35 cellular contexts compared by ENCODE assay signal in genomic region chr14:37665951-37666350, GRCh38.
A peak's percentile ranks its signal among the peaks of the same experiment; 100 is the strongest.
DNase-seq lines count a peak whose midpoint lies in the region; ATAC-seq, FAIRE-seq and TF ChIP-seq lines count a peak whose summit lies in the region.
"Had no signal": no experiment of that assay in that cellular context is flagged by ENCODE, and none has a peak within 500 bp of the region (broad histone marks: within the 10 kb centered on the region; RNA-seq: fewer than 3 reads in every experiment).

No MANE protein-coding gene starts in this region.

- H3K23ac ChIP-seq in IMR-90 (ENCODE audit: low read depth, low read length) (no peak overlapping the region), mesenchymal stem cell (ENCODE audit: low read length in 2 of 2) (no peak overlapping the region)

- H4K8ac ChIP-seq in IMR-90 (ENCODE audit: low read depth in 2 of 2, low read length in 2 of 2) (no peak overlapping the region), mesenchymal stem cell (ENCODE audit: low read length) (no peak overlapping the region)

- H4K91ac ChIP-seq in IMR-90 (ENCODE audit: insufficient read depth, low read depth, low read length) (no peak overlapping the region), mesenchymal stem cell (ENCODE audit: low read length) (peak overlapping the region; percentile 75)

- no peaks in the 10 kb centered on the region for H3K4me1 ChIP-seq in HepG2 (ENCODE audit: insufficient read depth, low read length)
- peaks cover 0 to 17% (median 4%) of the 10 kb centered on the region in 4 donors for H3K4me1 ChIP-seq in right lobe of liver
- peaks cover 6% of the 10 kb centered on the region; the same call in 1 of the 2 replicates for H3K4me1 ChIP-seq in IMR-90 (ENCODE audit: control insufficient read depth, insufficient read depth, low read length)
- no peaks in the 10 kb centered on the region for H3K4me1 ChIP-seq in mesenchymal stem cell (ENCODE audit: control insufficient read depth, insufficient read depth, low read depth, low read length)
- no peaks in the 10 kb centered on the region for H3K4me1 ChIP-seq in sigmoid colon
- H3K4me1 ChIP-seq: BE2C; BLaER1; BLaER1 treated with 17β-estradiol and CSF1 and Interleukin-3, amounts not matched to agents 10 nM and 100 nM had no signal

- H4K20me1 ChIP-seq in HepG2 (ENCODE audit: insufficient read depth, low read length) (no peaks in the 10 kb centered on the region), IMR-90 (ENCODE audit: insufficient read depth, low read length) (no peaks in the 10 kb centered on the region)
- H4K20me1 ChIP-seq: BLaER1; BLaER1 treated with 17β-estradiol and CSF1 and Interleukin-3, amounts not matched to agents 10 nM and 100 nM had no signal

- H3K56ac ChIP-seq in IMR-90 (ENCODE audit: extremely low read depth, insufficient read depth, low read length), result no peak overlapping the region

- H3K79me1 ChIP-seq in IMR-90 (ENCODE audit: low read depth in 1 of 2, low read length in 2 of 2), result no peaks in the 10 kb centered on the region
- H3K79me1 ChIP-seq in mesenchymal stem cell (replicated peaks; ENCODE audit: low read length, poor library complexity, severe bottlenecking), result no peaks in the 10 kb centered on the region

- H3K4ac ChIP-seq in IMR-90 (ENCODE audit: low read depth, low read length) (no peak overlapping the region), mesenchymal stem cell (ENCODE audit: low read depth in 1 of 2, low read length in 2 of 2) (no peak overlapping the region)

- H3K9ac ChIP-seq in HepG2 (ENCODE audit: insufficient read depth, low read depth, low read length) (no peak overlapping the region), IMR-90 (ENCODE audit: low read depth, low read length) (no peak overlapping the region), mesenchymal stem cell (ENCODE audit: low read length) (no peak overlapping the region)
- H3K9ac ChIP-seq: BLaER1; BLaER1 treated with 17β-estradiol and CSF1 and Interleukin-3, amounts not matched to agents 10 nM and 100 nM had no signal

- BruUV-seq in HepG2 (replicated peaks; lab: Mats Ljungman, UMichigan) (no TSS peak), IMR-90 (replicated peaks; lab: Mats Ljungman, UMichigan) (no TSS peak)

- no peak overlapping the region for H2AK9ac ChIP-seq in IMR-90 (replicated peaks; ENCODE audit: low read depth, low read length, poor library complexity)

- no peak overlapping the region for H2AK5ac ChIP-seq in IMR-90 (ENCODE audit: low read depth, low read length)
- H2AK5ac ChIP-seq in mesenchymal stem cell (ENCODE audit: low read length, severe bottlenecking), result no peak overlapping the region

- in situ Hi-C loops in HepG2 (cut with HindIII; ENCODE audit: extremely low pct_ligation_motif_present, low pct_unique_long_range_greater_than_20kb) (no loop called here), IMR-90 (cut with MboI; ENCODE audit: low sequenced_read_pairs) (no loop called here)

- H2BK20ac ChIP-seq in IMR-90 (ENCODE audit: low read depth, low read length), result 0 out of 2 replicates have a peak overlapping the region, but pooled peaks have one; percentile 1

- DNase-seq in HepG2 (ENCODE audit: low spot score) (no peak), right lobe of liver (no peak), IMR-90 (no peak), bronchial epithelial cell (ENCODE audit: low read depth) (no peak), mesenchymal stem cell (no peak), sigmoid colon (no peak), COLO668 (lab: John Stamatoyannopoulos, UW; ENCODE audit: unreplicated experiment) (no peak), midbrain (lab: John Stamatoyannopoulos, UW) (no peak)
- DNase-seq: 8988T; ACHN; AML-193; BE2C; C1 segment of cervical spinal cord; Caco-2; Calu3; CD4-positive, alpha-beta memory T cell; CD4-positive, alpha-beta T cell; CD4-positive, CD25-positive, alpha-beta regulatory T cell; CD8-positive, alpha-beta memory T cell; CD8-positive, alpha-beta T cell; COR-L47; DMS 273 treated with DMSO at 0.1 percent for 48 hours; DMS153; DMS53; DMS79; DMS79 treated with DMSO at 0.1 percent for 48 hours; DND-41; EL had no signal

- no peak overlapping the region for H2BK120ac ChIP-seq in IMR-90 (ENCODE audit: low read depth, low read length)
- H2BK120ac ChIP-seq in mesenchymal stem cell (ENCODE audit: low read depth, low read length), result no peak overlapping the region

- H3K27me3 ChIP-seq in HepG2 (ENCODE audit: control insufficient read depth in 1 of 2, insufficient read depth in 2 of 2, low read length in 2 of 2) (no peaks in the 10 kb centered on the region), right lobe of liver (no peaks in the 10 kb centered on the region), IMR-90 (ENCODE audit: control insufficient read depth, insufficient read depth, low read length) (no peaks in the 10 kb centered on the region), bronchial epithelial cell (ENCODE audit: control insufficient read depth, insufficient read depth, low read length) (no peaks in the 10 kb centered on the region), mesenchymal stem cell (ENCODE audit: control insufficient read depth in 1 of 2, insufficient read depth in 1 of 2, low read length in 2 of 2) (no peaks in the 10 kb centered on the region), sigmoid colon (no peaks in the 10 kb centered on the region)
- H3K27me3 ChIP-seq: BE2C; BLaER1; BLaER1 treated with 17β-estradiol and CSF1 and Interleukin-3, amounts not matched to agents 10 nM and 100 nM had no signal

- POLR2A ChIA-PET in HepG2 (lab: Yijun Ruan, JAX), result no interaction called here
- POLR2A ChIA-PET in IMR-90 (lab: Charles Lee; ENCODE audit: unreplicated experiment), result no interaction called here

- no peak for TF ChIP-seq CTCF in HepG2 (CRISPR knock-in tag; IDR thresholded peaks at IDR 0.05)
- TF ChIP-seq CTCF in right lobe of liver (IDR thresholded peaks at IDR 0.05), result no peak
- TF ChIP-seq CTCF in IMR-90 (conservative IDR thresholded peaks at IDR 0.05; ENCODE audit: low read depth, low read length), result no peak
- no peak for TF ChIP-seq CTCF in bronchial epithelial cell (IDR thresholded peaks at IDR 0.05; ENCODE audit: insufficient read depth, low read length, severe bottlenecking)
- TF ChIP-seq CTCF in sigmoid colon (IDR thresholded peaks at IDR 0.05), result no peak

- intact Hi-C loops in HepG2 (cut with micrococcal nuclease; ENCODE audit: unreplicated experiment) (no loop called here), right lobe of liver (cut with DNase I) (no loop called here), IMR-90 (cut with micrococcal nuclease) (no loop called here), sigmoid colon (cut with DNase I) (no loop called here)

- no peak for TF ChIP-seq EP300 in HepG2 (IDR thresholded peaks at IDR 0.05; ENCODE audit: low read depth in 2 of 2, low read length in 2 of 2)
- no peak for TF ChIP-seq EP300 in HepG2 (CRISPR knock-in tag; IDR thresholded peaks at IDR 0.05; ENCODE audit: borderline replicate concordance)
- no peak for TF ChIP-seq EP300 in sigmoid colon (IDR thresholded peaks at IDR 0.05)

- H3K36me3 ChIP-seq in HepG2 (replicated peaks in 1 of 2; ENCODE audit: control insufficient read depth in 1 of 2, insufficient read depth in 2 of 2, low read length in 2 of 2) (no peaks in the 10 kb centered on the region), right lobe of liver (no peaks in the 10 kb centered on the region), IMR-90 (ENCODE audit: control insufficient read depth, insufficient read depth, low read length) (no peaks in the 10 kb centered on the region), bronchial epithelial cell (ENCODE audit: control insufficient read depth, insufficient read depth, low read length) (no peaks in the 10 kb centered on the region), mesenchymal stem cell (ENCODE audit: control insufficient read depth in 1 of 2, insufficient read depth in 2 of 2, low read depth in 1 of 2, low read length in 2 of 2) (no peaks in the 10 kb centered on the region), sigmoid colon (no peaks in the 10 kb centered on the region)
- H3K36me3 ChIP-seq: BE2C; BLaER1; BLaER1 treated with 17β-estradiol and CSF1 and Interleukin-3, amounts not matched to agents 10 nM and 100 nM had no signal

- H3K4me3 ChIP-seq in HepG2 (replicated peaks in 1 of 3; ENCODE audit: insufficient read depth in 1 of 3, low read depth in 2 of 3, low read length in 3 of 3), result no peak overlapping the region
- no peak overlapping the region for H3K4me3 ChIP-seq in right lobe of liver
- H3K4me3 ChIP-seq in IMR-90 (ENCODE audit: insufficient read depth, low read depth, low read length), result no peak overlapping the region
- H3K4me3 ChIP-seq in bronchial epithelial cell (ENCODE audit: low read depth, low read length), result no peak overlapping the region
- H3K4me3 ChIP-seq in mesenchymal stem cell (ENCODE audit: insufficient read depth in 1 of 2, low read depth in 1 of 2, low read length in 2 of 2), result no peak overlapping the region
- no peak overlapping the region for H3K4me3 ChIP-seq in sigmoid colon
- H3K4me3 ChIP-seq: A549; BLaER1; BLaER1 treated with 17β-estradiol and CSF1 and Interleukin-3, amounts not matched to agents 10 nM and 100 nM had no signal

- TF ChIP-seq RAD21 in HepG2 (CRISPR knock-in tag; IDR thresholded peaks at IDR 0.05) (no peak), IMR-90 (IDR thresholded peaks at IDR 0.05; ENCODE audit: low read length) (no peak)

- FAIRE-seq in HepG2 (lab: Jason Lieb, UNC), result no peak
- FAIRE-seq in bronchial epithelial cell (lab: Jason Lieb, UNC), result peak; percentile 18
- FAIRE-seq: A204.1, A549, D721Med had no signal

- H3K27ac ChIP-seq in HepG2 (ENCODE audit: extremely low read length, insufficient read depth, low read length), result no peak overlapping the region
- no peak overlapping the region for H3K27ac ChIP-seq in right lobe of liver
- H3K27ac ChIP-seq in IMR-90 (ENCODE audit: insufficient read depth, low read length), result no peak overlapping the region
- no peak overlapping the region for H3K27ac ChIP-seq in mesenchymal stem cell (ENCODE audit: low read length, poor library complexity, severe bottlenecking)
- H3K27ac ChIP-seq in sigmoid colon, result no peak overlapping the region
- H3K27ac ChIP-seq: 22Rv1; A549; BLaER1; BLaER1 treated with 17β-estradiol and CSF1 and Interleukin-3, amounts not matched to agents 10 nM and 100 nM; C4-2B had no signal

- H2BK12ac ChIP-seq in mesenchymal stem cell (ENCODE audit: low read length in 2 of 2), result peak overlapping the region in 1 of 2 experiments; percentile 48

- peak; percentile 60 for ATAC-seq in HepG2
- no peak for ATAC-seq in right lobe of liver
- ATAC-seq in IMR-90 (ENCODE audit: low read depth), result no peak
- ATAC-seq: A549; CD8-positive, alpha-beta T cell had no signal

- WGBS in HepG2 (ENCODE audit: low lambda C conversion rate), result 76% methylated on average over 1 of the region's 1 CpG
- 78% methylated on average over 1 of the region's 1 CpG for WGBS in right lobe of liver (ENCODE audit: insufficient coverage, low coverage, low lambda C conversion rate, missing lambda C conversion rate)
- no CpG with 5 or more reads among the region's 1 CpG for WGBS in IMR-90 (ENCODE audit: extremely low coverage in 2 of 2, insufficient read length in 1 of 2), 2 experiments
- 83% methylated on average over 1 of the region's 1 CpG for WGBS in mesenchymal stem cell
- 67 to 85% methylated on average over 1 of the region's 1 CpG for WGBS in sigmoid colon, 2 donors

- H3K79me2 ChIP-seq in HepG2 (ENCODE audit: insufficient read depth, low read length), result peaks cover 2% of the 10 kb centered on the region

- TF ChIP-seq POLR2A in HepG2 (IDR thresholded peaks at IDR 0.05; ENCODE audit: insufficient read depth in 1 of 2, low read depth in 2 of 2, low read length in 2 of 2) (no peak), right lobe of liver (IDR thresholded peaks at IDR 0.05) (no peak), IMR-90 (IDR thresholded peaks at IDR 0.05; ENCODE audit: low read depth, low read length) (no peak), sigmoid colon (IDR thresholded peaks at IDR 0.05) (no peak)

- H3K9me3 ChIP-seq in HepG2 (ENCODE audit: low read length) (0 out of 2 replicates have a peak, but pooled peaks cover 5% of the 10 kb centered on the region), right lobe of liver (no peaks in the 10 kb centered on the region), IMR-90 (ENCODE audit: control insufficient read depth, insufficient read depth, low read length) (no peaks in the 10 kb centered on the region; the same call in 1 of the 2 replicates), mesenchymal stem cell (ENCODE audit: control insufficient read depth, low read length) (peaks cover 11% of the 10 kb centered on the region), sigmoid colon (no peaks in the 10 kb centered on the region)
- H3K9me3 ChIP-seq: A549, BE2C had no signal

- H4K5ac ChIP-seq in IMR-90 (ENCODE audit: low read depth, low read length), result no peak overlapping the region

- no peak overlapping the region for H3K4me2 ChIP-seq in HepG2 (ENCODE audit: low read depth, low read length)
- H3K4me2 ChIP-seq in IMR-90 (ENCODE audit: low read depth, low read length), result no peak overlapping the region
- H3K4me2 ChIP-seq in mesenchymal stem cell (ENCODE audit: low read length, poor library complexity, severe bottlenecking), result no peak overlapping the region
- H3K4me2 ChIP-seq: A549; BLaER1; BLaER1 treated with 17β-estradiol and CSF1 and Interleukin-3, amounts not matched to agents 10 nM and 100 nM had no signal

- dilution Hi-C loops in IMR-90 (cut with HindIII; ENCODE audit: low sequenced_read_pairs, unreplicated experiment), result no loop called here

- H3K14ac ChIP-seq in IMR-90 (replicated peaks; ENCODE audit: low read depth, low read length), result no peak overlapping the region
- H3K14ac ChIP-seq in mesenchymal stem cell (ENCODE audit: low read length in 2 of 2), result no peak overlapping the region

- H2AFZ ChIP-seq in HepG2 (ENCODE audit: low read length), result no peak overlapping the region
- no peak overlapping the region for H2AFZ ChIP-seq in IMR-90 (replicated peaks; ENCODE audit: low read length, poor library complexity)
- no peak overlapping the region for H2AFZ ChIP-seq in mesenchymal stem cell (ENCODE audit: low read depth, low read length)

- H2BK5ac ChIP-seq in IMR-90 (ENCODE audit: low read depth, low read length, poor library complexity, severe bottlenecking), result no peak overlapping the region
- no peak overlapping the region for H2BK5ac ChIP-seq in mesenchymal stem cell (ENCODE audit: low read depth, low read length, poor library complexity, severe bottlenecking)

- H2BK15ac ChIP-seq in IMR-90 (ENCODE audit: low read depth, low read length), result no peak overlapping the region
- no peak overlapping the region for H2BK15ac ChIP-seq in mesenchymal stem cell (ENCODE audit: low read depth, poor library complexity, severe bottlenecking)

- H3K18ac ChIP-seq in IMR-90 (ENCODE audit: low read depth, low read length) (no peak overlapping the region), mesenchymal stem cell (ENCODE audit: low read depth in 1 of 2, low read length in 2 of 2) (peak overlapping the region in 1 of 2 experiments; percentile 43)

- CTCF ChIA-PET in HepG2 (lab: Yijun Ruan, JAX; ENCODE audit: low intra/inter-chr PET ratio, low total read pairs), result no interaction called here
- CTCF ChIA-PET in IMR-90 (lab: Yijun Ruan, JAX), result interaction anchor here (1.2 to 1.4 kb wide), 2 partner anchors 15 to 16 kb away, joined by 3 to 4 read pairs; no protein-coding TSS in a partner anchor

- H3K9me1 ChIP-seq in IMR-90 (ENCODE audit: insufficient read depth, low read length), result peaks cover 3% of the 10 kb centered on the region; the same call in 1 of the 2 replicates
